In genomic region chr1:149962039-149962647, GRCh38 we compare ENCODE assay signal across 8 cellular contexts. TPM values are rescaled to one million over a fixed set of nuclear protein-coding genes. Genes with fewer than 3 reads are reported as not detected.
DNase-seq lines count a peak whose midpoint lies in the region; ATAC-seq and TF ChIP-seq lines count a peak whose summit lies in the region.

No MANE protein-coding gene starts in this region.

- intact Hi-C loops in activated T-helper 2 cell treated with anti-CD3 and anti-CD28 coated beads, Interferon-gamma antibody, Interleukin-2, Interleukin-4, amounts not matched to agents 10 μg/mL and 5 μg/mL and 100 μg/mL, durations not matched to agents 14 hours and 24 hours and 36 hours (cut with micrococcal nuclease) = loop anchor here (1.0 to 5.0 kb wide), 3 partner anchors 88 to 225 kb away; no protein-coding TSS in a partner anchor

- H3K27ac Mint-ChIP-seq in activated T-helper 2 cell treated with anti-CD3 and anti-CD28 coated beads, Interferon-gamma antibody, Interleukin-2, Interleukin-4, amounts not matched to agents 10 μg/mL and 5 μg/mL and 100 μg/mL, durations not matched to agents 14 hours and 24 hours and 36 hours = no peak overlapping the region

- H2BK5ac ChIP-seq in neuronal stem cell (ENCODE audit: low read length) = no peak overlapping the region

- TF ChIP-seq CTCF in fibroblast of villous mesenchyme (IDR thresholded peaks at IDR 0.05; ENCODE audit: insufficient read depth, low read depth, low read length) = peak; percentile 70

- H3K9ac ChIP-seq in neuronal stem cell (ENCODE audit: low read depth, low read length, poor library complexity) = no peak overlapping the region

- H3K14ac ChIP-seq in neuronal stem cell (ENCODE audit: low read length) = no peak overlapping the region

- no peak overlapping the region for H3K18ac ChIP-seq in neuronal stem cell (ENCODE audit: low read length)

- H3K9me3 Mint-ChIP-seq in activated T-helper 2 cell treated with anti-CD3 and anti-CD28 coated beads, Interferon-gamma antibody, Interleukin-2, Interleukin-4, amounts not matched to agents 10 μg/mL and 5 μg/mL and 100 μg/mL, durations not matched to agents 14 hours and 24 hours and 36 hours = no peaks in the 10 kb centered on the region

- no CpG with 5 or more reads among the region's 3 CpGs for WGBS in neuronal stem cell (ENCODE audit: extremely low coverage in 2 of 2, insufficient read length in 2 of 2, insufficient replicate concordance in 1 of 2), 2 donors

- H3K27me3 ChIP-seq in neuronal stem cell (ENCODE audit: control insufficient read depth in 3 of 3, insufficient read depth in 3 of 3, low read depth in 1 of 3, low read length in 3 of 3) = no peaks in the 10 kb centered on the region

- no peaks in the 10 kb centered on the region for H3K4me1 ChIP-seq in neuronal stem cell (ENCODE audit: control insufficient read depth in 2 of 2, insufficient read depth in 1 of 2, low read depth in 1 of 2, low read length in 2 of 2)

- peaks cover 25 to 89% of the 10 kb centered on the region in 2 donors for H3K36me3 ChIP-seq in neuronal stem cell (replicated peaks in 1 of 2; ENCODE audit: control insufficient read depth in 2 of 2, insufficient read depth in 2 of 2, low read length in 2 of 2)

- H3K27me3 Mint-ChIP-seq in activated T-helper 2 cell treated with anti-CD3 and anti-CD28 coated beads, Interferon-gamma antibody, Interleukin-2, Interleukin-4, amounts not matched to agents 10 μg/mL and 5 μg/mL and 100 μg/mL, durations not matched to agents 14 hours and 24 hours and 36 hours (ENCODE audit: low read depth) = no peaks in the 10 kb centered on the region

- H2BK15ac ChIP-seq in neuronal stem cell (ENCODE audit: low read length) = no peak overlapping the region

- H2BK12ac ChIP-seq in neuronal stem cell (ENCODE audit: low read length) = no peak overlapping the region

- H3K4me1 Mint-ChIP-seq in activated T-helper 2 cell treated with anti-CD3 and anti-CD28 coated beads, Interferon-gamma antibody, Interleukin-2, Interleukin-4, amounts not matched to agents 10 μg/mL and 5 μg/mL and 100 μg/mL, durations not matched to agents 14 hours and 24 hours and 36 hours (ENCODE audit: low read depth) = peaks cover 19% of the 10 kb centered on the region

- no peak overlapping the region for H3K4ac ChIP-seq in neuronal stem cell (ENCODE audit: low read length)

- no peak overlapping the region for H3K23ac ChIP-seq in neuronal stem cell (ENCODE audit: low read depth, low read length, poor library complexity)

- H3K4me3 Mint-ChIP-seq in activated T-helper 2 cell treated with anti-CD3 and anti-CD28 coated beads, Interferon-gamma antibody, Interleukin-2, Interleukin-4, amounts not matched to agents 10 μg/mL and 5 μg/mL and 100 μg/mL, durations not matched to agents 14 hours and 24 hours and 36 hours (ENCODE audit: low read depth) = no peak overlapping the region

- H2AK5ac ChIP-seq in neuronal stem cell (ENCODE audit: low read depth, low read length) = no peak overlapping the region

- H3K36me3 Mint-ChIP-seq in activated T-helper 2 cell treated with anti-CD3 and anti-CD28 coated beads, Interferon-gamma antibody, Interleukin-2, Interleukin-4, amounts not matched to agents 10 μg/mL and 5 μg/mL and 100 μg/mL, durations not matched to agents 14 hours and 24 hours and 36 hours (ENCODE audit: low read depth) = peaks cover 56% of the 10 kb centered on the region

- no peak overlapping the region for H4K8ac ChIP-seq in neuronal stem cell (ENCODE audit: low read depth, low read length)

- no peak overlapping the region for H3K4me2 ChIP-seq in neuronal stem cell (ENCODE audit: insufficient read depth, low read length, poor library complexity, severe bottlenecking)

- no peaks in the 10 kb centered on the region for H3K79me1 ChIP-seq in neuronal stem cell (ENCODE audit: low read depth, low read length)

- no peak overlapping the region for H4K91ac ChIP-seq in neuronal stem cell (ENCODE audit: low read depth, low read length, poor library complexity)

- no peak overlapping the region for H3K4me3 ChIP-seq in fibroblast of villous mesenchyme (ENCODE audit: low read depth, low read length)
- H3K4me3 ChIP-seq in neuronal stem cell (ENCODE audit: low read length in 2 of 2) = no peak overlapping the region

- peaks cover 7 to 18% of the 10 kb centered on the region in 2 donors for H3K9me3 ChIP-seq in neuronal stem cell (replicated peaks in 1 of 2; ENCODE audit: control insufficient read depth in 2 of 2, insufficient read depth in 1 of 2, low read depth in 1 of 2, low read length in 2 of 2)

- H3K27ac ChIP-seq in neuronal stem cell (replicated peaks; ENCODE audit: low read length) = no peak overlapping the region

- no peak for ATAC-seq in HG03039 (IDR thresholded peaks at IDR 0.05; ENCODE audit: unreplicated experiment)
- ATAC-seq in GM21619 (IDR thresholded peaks at IDR 0.05; ENCODE audit: unreplicated experiment) = no peak

- no peak overlapping the region for H2BK120ac ChIP-seq in neuronal stem cell (ENCODE audit: low read depth, low read length)

- peak; percentile 35 for DNase-seq in DMS79 (lab: John Stamatoyannopoulos, UW)
- DNase-seq in HuH-7.5 (ENCODE audit: low spot score) = peak; percentile 38
- peak; percentile 41 for DNase-seq in NOMO-1 treated with dmso at 0.1 percent for 144 hours (lab: John Stamatoyannopoulos, UW; ENCODE audit: unreplicated experiment)
- DNase-seq in activated T-helper 2 cell treated with anti-CD3 and anti-CD28 coated beads, Interferon-gamma antibody, Interleukin-2, Interleukin-4, amounts not matched to agents 10 μg/mL and 5 μg/mL and 100 μg/mL, durations not matched to agents 14 hours and 24 hours and 36 hours (ENCODE audit: low spot score) = peak; percentile 30
- DNase-seq in fibroblast of villous mesenchyme (ENCODE audit: low read depth) = peak; percentile 85
- DNase-seq in neuronal stem cell (ENCODE audit: low spot score) = peak; percentile 41

- H2AFZ ChIP-seq in neuronal stem cell (ENCODE audit: low read length) = no peak overlapping the region

RNA-seq across cellular contexts. Expression of gene MTMR11, which starts 25.5 kb away (rescaled TPM):
- 5.2 and 5.5 TPM in 2 replicates for total RNA-seq in activated T-helper 2 cell treated with anti-CD3 and anti-CD28 coated beads, Interferon-gamma antibody, Interleukin-2, Interleukin-4, amounts not matched to agents 10 μg/mL and 5 μg/mL and 100 μg/mL, durations not matched to agents 14 hours and 24 hours and 36 hours
- 7.8 and 8.4 TPM in 2 replicates for total RNA-seq in fibroblast of villous mesenchyme
- polyA plus RNA-seq in neuronal stem cell (2013, experiment 1 of 2) = 2.4 TPM
- 1.9 TPM for polyA plus RNA-seq in neuronal stem cell (2013, experiment 2 of 2)

RNA-seq across cellular contexts. Expression of gene SF3B4, which starts 34.5 kb away (rescaled TPM):
- total RNA-seq in activated T-helper 2 cell treated with anti-CD3 and anti-CD28 coated beads, Interferon-gamma antibody, Interleukin-2, Interleukin-4, amounts not matched to agents 10 μg/mL and 5 μg/mL and 100 μg/mL, durations not matched to agents 14 hours and 24 hours and 36 hours = 109 and 113 TPM in 2 replicates
- total RNA-seq in fibroblast of villous mesenchyme = 13.5 and 16.4 TPM in 2 replicates
- 62.5 TPM for polyA plus RNA-seq in neuronal stem cell (2013, experiment 1 of 2)
- 63.2 TPM for polyA plus RNA-seq in neuronal stem cell (2013, experiment 2 of 2)

RNA-seq across cellular contexts. Expression of gene SV2A, which starts 44.5 kb away (rescaled TPM):
- 17.9 and 18.4 TPM in 2 replicates for total RNA-seq in activated T-helper 2 cell treated with anti-CD3 and anti-CD28 coated beads, Interferon-gamma antibody, Interleukin-2, Interleukin-4, amounts not matched to agents 10 μg/mL and 5 μg/mL and 100 μg/mL, durations not matched to agents 14 hours and 24 hours and 36 hours
- 19.4 and 25.8 TPM in 2 replicates for total RNA-seq in fibroblast of villous mesenchyme
- polyA plus RNA-seq in neuronal stem cell (2013, experiment 1 of 2) = 34.2 TPM
- polyA plus RNA-seq in neuronal stem cell (2013, experiment 2 of 2) = 35.2 TPM

RNA-seq across cellular contexts. Expression of gene OTUD7B, which starts 48.4 kb away (rescaled TPM):
- 26.1 and 28.2 TPM in 2 replicates for total RNA-seq in activated T-helper 2 cell treated with anti-CD3 and anti-CD28 coated beads, Interferon-gamma antibody, Interleukin-2, Interleukin-4, amounts not matched to agents 10 μg/mL and 5 μg/mL and 100 μg/mL, durations not matched to agents 14 hours and 24 hours and 36 hours
- total RNA-seq in fibroblast of villous mesenchyme = 15.1 and 15.8 TPM in 2 replicates
- polyA plus RNA-seq in neuronal stem cell (2013, experiment 1 of 2) = 5.4 TPM
- 6.0 TPM for polyA plus RNA-seq in neuronal stem cell (2013, experiment 2 of 2)

Comparison
In these comparisons a context has a peak if more than half of its experiments do, and no peak if none do; other contexts are left out.
1. DNase-seq: peak in every context shown above with its lines; median percentile 85 in fibroblast of villous mesenchyme; 41 in NOMO-1 treated with dmso at 0.1 percent for 144 hours; 41 in neuronal stem cell; 38 in HuH-7.5; 35 in DMS79; 30 in activated T-helper 2 cell treated with anti-CD3 and anti-CD28 coated beads, Interferon-gamma antibody, Interleukin-2, Interleukin-4, amounts not matched to agents 10 μg/mL and 5 μg/mL and 100 μg/mL, durations not matched to agents 14 hours and 24 hours and 36 hours.